9 cellular contexts compared by ENCODE assay signal in the genomic region with DNA sequence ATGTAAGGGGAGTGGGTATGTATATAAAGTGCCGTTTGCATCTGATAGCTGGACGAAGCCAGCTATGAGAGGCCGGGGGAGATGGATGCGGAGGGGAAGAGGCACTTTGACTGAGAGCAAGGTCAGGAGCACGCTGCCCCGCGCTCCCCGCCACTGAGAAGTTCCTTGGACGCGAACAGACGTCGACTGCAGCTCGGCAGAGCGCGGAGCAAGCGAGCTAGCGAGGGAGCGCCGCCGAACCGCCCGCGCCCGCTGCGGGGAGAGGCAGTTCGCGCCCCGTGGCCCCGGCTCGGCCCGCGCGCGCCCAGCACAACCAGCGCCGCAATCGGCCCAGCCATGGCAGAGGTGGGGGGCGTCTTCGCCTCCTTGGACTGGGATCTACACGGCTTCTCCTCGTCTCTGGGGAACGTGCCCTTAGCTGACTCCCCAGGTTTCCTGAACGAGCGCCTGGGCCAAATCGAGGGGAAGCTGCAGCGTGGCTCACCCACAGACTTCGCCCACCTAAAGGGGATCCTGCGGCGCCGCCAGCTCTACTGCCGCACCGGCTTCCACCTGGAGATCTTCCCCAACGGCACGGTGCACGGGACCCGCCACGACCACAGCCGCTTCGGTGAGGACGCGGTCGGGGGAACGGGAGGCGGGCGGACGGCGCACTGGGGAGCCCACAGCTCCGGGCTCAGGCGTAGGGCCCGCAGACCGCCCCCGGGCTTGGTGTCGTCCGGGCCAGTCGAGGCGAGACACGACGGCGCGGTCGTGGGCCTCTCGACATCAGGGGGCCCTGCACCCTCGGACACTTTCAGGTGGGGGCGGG. TPM values are rescaled to one million over a fixed set of nuclear protein-coding genes. Genes with fewer than 3 reads are reported as not detected.
DNase-seq lines count a peak whose midpoint lies in the region; ATAC-seq lines count a peak whose summit lies in the region.
"Had no signal": no experiment of that assay in that cellular context is flagged by ENCODE, and none has a peak within 500 bp of the region (broad histone marks: within the 10 kb centered on the region; RNA-seq: fewer than 3 reads in every experiment).

A gene (plus strand): TSS at position 51 of the 811 bp plus-strand sequence. CDS start 286 bp downstream, at position 337.

- H3K27me3 Mint-ChIP-seq in naive thymus-derived CD8-positive, alpha-beta T cell, result peaks cover 5 to 33% (median 22%) of the 10 kb centered on the region in 5 donors

- H3K27ac ChIP-seq in substantia nigra (ENCODE audit: low read depth, low read length, poor library complexity, severe bottlenecking), result no peak within 1 kb of the TSS

- H3K27ac Mint-ChIP-seq in naive thymus-derived CD8-positive, alpha-beta T cell, result no peak within 1 kb of the TSS

- H3K36me3 ChIP-seq in endocrine pancreas (ENCODE audit: control insufficient read depth, insufficient read depth, low read length), result no peaks in the 10 kb centered on the region

- POLR2A ChIA-PET in naive thymus-derived CD8-positive, alpha-beta T cell (lab: Charles Lee), result no interaction called here

- no peaks in the 10 kb centered on the region for H3K9me3 ChIP-seq in endocrine pancreas (ENCODE audit: control insufficient read depth, low read length)

- H3K36me3 Mint-ChIP-seq in naive thymus-derived CD8-positive, alpha-beta T cell, result no peaks in the 10 kb centered on the region

- peaks cover 0 to 16% (median 13%) of the 10 kb centered on the region in 4 donors for H3K4me1 Mint-ChIP-seq in naive thymus-derived CD8-positive, alpha-beta T cell

- ATAC-seq in naive thymus-derived CD8-positive, alpha-beta T cell, result peak in 1 of 2 donors; percentile 52
- ATAC-seq in GM18909 (IDR thresholded peaks at IDR 0.05; ENCODE audit: poor library complexity, unreplicated experiment), result no peak
- no peak for ATAC-seq in HG03565 (IDR thresholded peaks at IDR 0.05; ENCODE audit: unreplicated experiment)

- peak within 1 kb of the TSS; percentile 64 to 88 (median 78) for H3K4me3 Mint-ChIP-seq in naive thymus-derived CD8-positive, alpha-beta T cell

- no peaks in the 10 kb centered on the region for H3K4me1 ChIP-seq in endocrine pancreas (ENCODE audit: control insufficient read depth, insufficient read depth, low read length)

- H3K4me3 ChIP-seq in endocrine pancreas (ENCODE audit: control insufficient read depth, insufficient read depth, low read length), result peak within 1 kb of the TSS; percentile 43

- peak; percentile 38 for DNase-seq in stimulated activated CD4-positive, alpha-beta T cell treated with anti-CD3 and anti-CD28 coated beads, Interleukin-15, amount 100 ng/mL, for 24 hours
- DNase-seq in stimulated activated CD4-positive, alpha-beta T cell treated with anti-CD3 and anti-CD28 coated beads, Interleukin-2, amount 100 ng/mL, for 48 hours, result no peak
- no peak for DNase-seq in naive thymus-derived CD8-positive, alpha-beta T cell
- DNase-seq in substantia nigra (lab: John Stamatoyannopoulos, UW) (no peak), NAMALWA (ENCODE audit: low spot score) (no peak)
- DNase-seq: DND-41 had no signal

- H3K9me3 Mint-ChIP-seq in naive thymus-derived CD8-positive, alpha-beta T cell, result no peaks in the 10 kb centered on the region

- H3K9ac ChIP-seq in endocrine pancreas (ENCODE audit: control insufficient read depth, insufficient read depth, low read length), result peak within 1 kb of the TSS; percentile 41

- H3K27me3 ChIP-seq in endocrine pancreas (ENCODE audit: control insufficient read depth, insufficient read depth, low read length), result no peaks in the 10 kb centered on the region

RNA-seq across cellular contexts. Expression of the gene that starts here (rescaled TPM):
- total RNA-seq in naive thymus-derived CD8-positive, alpha-beta T cell, result not detected
- not detected for polyA plus RNA-seq in naive thymus-derived CD8-positive, alpha-beta T cell
